In the genomic region with DNA sequence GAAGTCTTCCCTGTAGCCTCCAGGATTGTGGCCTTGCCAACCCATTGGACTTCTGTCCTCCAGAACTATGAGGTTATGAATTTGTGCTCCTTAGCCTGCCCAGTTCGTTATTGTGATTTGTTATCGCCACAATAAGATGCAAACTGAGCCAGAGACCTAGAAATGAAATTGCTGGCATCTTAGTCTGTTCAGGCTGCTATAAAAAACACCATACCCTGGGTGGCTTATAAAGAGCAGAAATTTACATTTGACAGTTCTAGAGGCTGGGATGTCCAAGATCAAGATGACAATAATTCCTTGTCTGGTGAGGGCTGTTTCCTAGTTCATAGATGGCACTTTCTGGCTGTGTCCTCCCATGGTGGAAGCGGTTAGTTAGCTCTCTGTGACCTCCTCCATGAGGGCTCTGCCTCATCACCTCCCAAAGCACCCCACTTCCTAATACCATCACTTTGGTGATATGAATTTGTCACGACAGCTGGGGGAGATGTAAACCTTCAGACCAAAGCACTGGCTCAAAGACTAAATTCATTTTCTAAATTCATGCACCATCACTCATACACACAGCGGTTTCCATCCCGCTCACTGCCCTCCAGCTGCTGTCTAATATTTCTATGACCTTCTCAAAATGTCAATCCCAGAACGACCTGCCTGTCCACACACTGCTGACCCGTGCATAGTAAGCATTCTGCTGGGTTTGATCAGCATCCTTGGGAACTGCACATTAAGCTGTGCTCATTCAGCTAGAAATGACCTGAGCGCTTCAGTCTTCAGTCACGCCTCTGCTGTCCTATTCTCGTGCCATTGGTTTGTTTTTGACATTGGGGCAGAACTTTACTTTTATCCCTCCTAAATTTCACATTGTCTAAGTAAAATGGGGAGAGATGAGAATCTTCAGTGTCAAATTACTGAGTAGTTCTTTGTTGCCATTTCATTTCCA, we compare ENCODE assay signal across 20 cellular contexts.
"Had no signal": no experiment of that assay in that cellular context is flagged by ENCODE, and none has a peak within 500 bp of the region (broad histone marks: within the 10 kb centered on the region; RNA-seq: fewer than 3 reads in every experiment).

No MANE protein-coding gene starts in this region.

- H3K4me3 ChIP-seq: esophagus squamous epithelium, gastrocnemius medialis, lower lobe of right lung, mucosa of descending colon, spleen had no signal

- ATAC-seq: activated T-cell treated with anti-CD3 and anti-CD28 coated beads, Interleukin-2, amount 50 U/mL, for 72 hours; gastrocnemius medialis; left colon; lower lobe of right lung; mucosa of descending colon; naive thymus-derived CD4-positive, alpha-beta T cell; stimulated activated naive CD8-positive, alpha-beta T cell treated with anti-CD3 and anti-CD28 coated beads, Interleukin-15, Interleukin-2, amounts not matched to agents 100 U/mL and 50 U/mL, for 24 hours had no signal

- H3K27ac Mint-ChIP-seq: activated CD4-positive, alpha-beta memory T cell treated with anti-CD3 and anti-CD28 coated beads for 36 hours; activated naive CD4-positive, alpha-beta T cell treated with anti-CD3 and anti-CD28 coated beads, Interleukin-2, amount 10 ng/mL, durations not matched to agents 7 days and 5 days; activated T-cell treated with anti-CD3 and anti-CD28 coated beads, Interleukin-2, amount 50 U/mL, for 72 hours; endodermal cell had no signal

- DNase-seq: activated CD4-positive, alpha-beta memory T cell treated with anti-CD3 and anti-CD28 coated beads for 36 hours; activated CD4-positive, alpha-beta T cell treated with anti-CD3 and anti-CD28 coated beads for 48 hours; activated effector memory CD4-positive, alpha-beta T cell treated with Interleukin-2 at 50 U/mL for 16 hours; activated naive CD4-positive, alpha-beta T cell treated with anti-CD3 and anti-CD28 coated beads, Interleukin-2, amount 10 ng/mL, durations not matched to agents 7 days and 5 days; activated T-cell treated with anti-CD3 and anti-CD28 coated beads, Interleukin-2, amount 50 U/mL, for 72 hours; amygdala; cortex of kidney; endodermal cell; esophagus squamous epithelium; gastrocnemius medialis; hypothalamus; left colon; lower lobe of right lung; mesendoderm; mucosa of descending colon; naive thymus-derived CD4-positive, alpha-beta T cell; spleen; stimulated activated CD4-positive, alpha-beta T cell treated with anti-CD3 and anti-CD28 coated beads, Interleukin-4, amount 100 ng/mL, for 4 hours; stimulated activated naive CD8-positive, alpha-beta T cell treated with anti-CD3 and anti-CD28 coated beads, Interleukin-15, Interleukin-2, amounts not matched to agents 100 U/mL and 50 U/mL, for 24 hours had no signal

- H3K36me3 Mint-ChIP-seq: activated CD4-positive, alpha-beta memory T cell treated with anti-CD3 and anti-CD28 coated beads for 36 hours; activated naive CD4-positive, alpha-beta T cell treated with anti-CD3 and anti-CD28 coated beads, Interleukin-2, amount 10 ng/mL, durations not matched to agents 7 days and 5 days; naive thymus-derived CD4-positive, alpha-beta T cell had no signal

- H3K9me3 Mint-ChIP-seq: activated CD4-positive, alpha-beta memory T cell treated with anti-CD3 and anti-CD28 coated beads for 36 hours; activated naive CD4-positive, alpha-beta T cell treated with anti-CD3 and anti-CD28 coated beads, Interleukin-2, amount 10 ng/mL, durations not matched to agents 7 days and 5 days; activated T-cell treated with anti-CD3 and anti-CD28 coated beads, Interleukin-2, amount 50 U/mL, for 72 hours; neural crest cell had no signal

- H3K4me1 Mint-ChIP-seq: endodermal cell had no signal

- H3K27ac ChIP-seq: esophagus squamous epithelium, lower lobe of right lung, spleen had no signal

- H3K9me3 ChIP-seq: esophagus squamous epithelium, gastrocnemius medialis, lower lobe of right lung, mucosa of descending colon, spleen had no signal

- H3K4me3 Mint-ChIP-seq: activated CD4-positive, alpha-beta memory T cell treated with anti-CD3 and anti-CD28 coated beads for 36 hours; activated naive CD4-positive, alpha-beta T cell treated with anti-CD3 and anti-CD28 coated beads, Interleukin-2, amount 10 ng/mL, durations not matched to agents 7 days and 5 days; activated T-cell treated with anti-CD3 and anti-CD28 coated beads, Interleukin-2, amount 50 U/mL, for 72 hours; endodermal cell; naive thymus-derived CD4-positive, alpha-beta T cell; neural crest cell had no signal

- H3K36me3 ChIP-seq: esophagus squamous epithelium, gastrocnemius medialis, lower lobe of right lung, spleen had no signal

- H3K27me3 ChIP-seq: esophagus squamous epithelium, gastrocnemius medialis, spleen had no signal
